In the genomic region with DNA sequence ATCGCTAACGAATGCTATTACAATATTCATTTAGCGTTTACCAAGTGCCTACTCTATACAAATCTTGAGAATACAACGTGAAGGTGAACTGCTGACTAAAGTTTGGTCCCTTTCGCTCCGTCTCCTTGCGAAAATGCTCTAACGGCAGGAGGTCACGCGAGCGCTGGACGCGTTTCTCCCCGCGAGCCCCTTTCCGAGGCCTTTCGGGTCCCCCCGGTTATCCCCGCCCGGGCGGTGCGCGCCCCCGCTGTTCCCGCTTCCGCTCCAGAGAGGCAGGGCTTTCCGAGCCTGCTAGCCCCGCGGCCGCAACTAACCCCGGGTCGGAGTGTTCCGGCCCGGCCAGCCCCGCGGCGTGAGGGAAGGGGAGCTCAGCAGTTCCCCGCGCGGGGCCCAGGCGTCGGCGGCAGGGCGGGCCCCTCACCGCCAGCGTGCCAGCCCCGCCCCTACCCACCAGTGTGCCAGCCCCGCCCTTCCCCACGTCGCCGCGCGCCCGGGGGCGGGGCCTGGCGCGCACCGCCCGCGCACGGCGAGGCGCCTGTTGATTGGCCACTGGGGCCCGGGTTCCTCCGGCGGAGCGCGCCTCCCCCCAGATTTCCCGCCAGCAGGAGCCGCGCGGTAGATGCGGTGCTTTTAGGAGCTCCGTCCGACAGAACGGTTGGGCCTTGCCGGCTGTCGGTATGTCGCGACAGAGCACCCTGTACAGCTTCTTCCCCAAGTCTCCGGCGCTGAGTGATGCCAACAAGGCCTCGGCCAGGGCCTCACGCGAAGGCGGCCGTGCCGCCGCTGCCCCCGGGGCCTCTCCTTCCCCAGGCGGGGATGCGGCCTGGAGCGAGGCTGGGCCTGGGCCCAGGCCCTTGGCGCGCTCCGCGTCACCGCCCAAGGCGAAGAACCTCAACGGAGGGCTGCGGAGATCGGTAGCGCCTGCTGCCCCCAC, we compare ENCODE assay signal across 8 cellular contexts. TPM values are rescaled to one million over a fixed set of nuclear protein-coding genes. Genes with fewer than 3 reads are reported as not detected.
A peak's percentile ranks its signal among the peaks of the same experiment; 100 is the strongest.
DNase-seq lines count a peak whose midpoint lies in the region; ATAC-seq, FAIRE-seq and TF ChIP-seq lines count a peak whose summit lies in the region.

A gene with protein sequence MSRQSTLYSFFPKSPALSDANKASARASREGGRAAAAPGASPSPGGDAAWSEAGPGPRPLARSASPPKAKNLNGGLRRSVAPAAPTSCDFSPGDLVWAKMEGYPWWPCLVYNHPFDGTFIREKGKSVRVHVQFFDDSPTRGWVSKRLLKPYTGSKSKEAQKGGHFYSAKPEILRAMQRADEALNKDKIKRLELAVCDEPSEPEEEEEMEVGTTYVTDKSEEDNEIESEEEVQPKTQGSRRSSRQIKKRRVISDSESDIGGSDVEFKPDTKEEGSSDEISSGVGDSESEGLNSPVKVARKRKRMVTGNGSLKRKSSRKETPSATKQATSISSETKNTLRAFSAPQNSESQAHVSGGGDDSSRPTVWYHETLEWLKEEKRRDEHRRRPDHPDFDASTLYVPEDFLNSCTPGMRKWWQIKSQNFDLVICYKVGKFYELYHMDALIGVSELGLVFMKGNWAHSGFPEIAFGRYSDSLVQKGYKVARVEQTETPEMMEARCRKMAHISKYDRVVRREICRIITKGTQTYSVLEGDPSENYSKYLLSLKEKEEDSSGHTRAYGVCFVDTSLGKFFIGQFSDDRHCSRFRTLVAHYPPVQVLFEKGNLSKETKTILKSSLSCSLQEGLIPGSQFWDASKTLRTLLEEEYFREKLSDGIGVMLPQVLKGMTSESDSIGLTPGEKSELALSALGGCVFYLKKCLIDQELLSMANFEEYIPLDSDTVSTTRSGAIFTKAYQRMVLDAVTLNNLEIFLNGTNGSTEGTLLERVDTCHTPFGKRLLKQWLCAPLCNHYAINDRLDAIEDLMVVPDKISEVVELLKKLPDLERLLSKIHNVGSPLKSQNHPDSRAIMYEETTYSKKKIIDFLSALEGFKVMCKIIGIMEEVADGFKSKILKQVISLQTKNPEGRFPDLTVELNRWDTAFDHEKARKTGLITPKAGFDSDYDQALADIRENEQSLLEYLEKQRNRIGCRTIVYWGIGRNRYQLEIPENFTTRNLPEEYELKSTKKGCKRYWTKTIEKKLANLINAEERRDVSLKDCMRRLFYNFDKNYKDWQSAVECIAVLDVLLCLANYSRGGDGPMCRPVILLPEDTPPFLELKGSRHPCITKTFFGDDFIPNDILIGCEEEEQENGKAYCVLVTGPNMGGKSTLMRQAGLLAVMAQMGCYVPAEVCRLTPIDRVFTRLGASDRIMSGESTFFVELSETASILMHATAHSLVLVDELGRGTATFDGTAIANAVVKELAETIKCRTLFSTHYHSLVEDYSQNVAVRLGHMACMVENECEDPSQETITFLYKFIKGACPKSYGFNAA (N-terminal part only) (plus strand): TSS at position 589 of the 934 bp plus-strand sequence. CDS start 89 bp downstream, at position 678.

- peak within 1 kb of the TSS; percentile 70 to 97 (median 88) for H3K4me3 ChIP-seq in upper lobe of left lung

- peaks cover 11 to 34% (median 19%) of the 10 kb centered on the region in 4 donors for H3K4me1 ChIP-seq in upper lobe of left lung

- intact Hi-C loops in cardiac septum (cut with DNase I) (loop anchor here (2.0 to 5.0 kb wide), 2 partner anchors 124 to 324 kb away; a partner anchor contains a TSS), posterior vena cava (cut with DNase I) (loop anchor here in 1 of 2 donors (5.0 kb wide), 1 partner anchor 539 kb away; no protein-coding TSS in a partner anchor)

- peak; percentile 91 for ATAC-seq in HG02798 (IDR thresholded peaks at IDR 0.05; ENCODE audit: poor library complexity, unreplicated experiment)
- peak; percentile 97 to 98 for ATAC-seq in upper lobe of left lung (ENCODE audit: low FRiP score in 2 of 2)

- peaks cover 0 to 3% (median 0%) of the 10 kb centered on the region in 4 donors for H3K36me3 ChIP-seq in upper lobe of left lung

- peak; percentile 84 for TF ChIP-seq POLR2A in GM12892 (IDR thresholded peaks at IDR 0.05; ENCODE audit: low read depth, low read length)
- TF ChIP-seq POLR2A in upper lobe of left lung (IDR thresholded peaks at IDR 0.05), result peak in 3 of 4 donors; percentile 72 to 85 (median 85)

- TF ChIP-seq CTCF in upper lobe of left lung (IDR thresholded peaks at IDR 0.05), result peak in 3 of 6 experiments; percentile 9 to 27 (median 26)

- FAIRE-seq in GM12892 (lab: Jason Lieb, UNC), result peak; percentile 88

- no peak for TF ChIP-seq EP300 in upper lobe of left lung (IDR thresholded peaks at IDR 0.05)

- H3K27ac ChIP-seq in adipose tissue (ENCODE audit: low read depth, low read length), result peak within 1 kb of the TSS; percentile 21
- H3K27ac ChIP-seq in upper lobe of left lung, result peak within 1 kb of the TSS; percentile 89 to 94 (median 92)

- no peaks in the 10 kb centered on the region for H3K9me3 ChIP-seq in upper lobe of left lung

- WGBS in adipose tissue, 3 donors, result 0 to 1% (median 1%) methylated on average over 86 to 103 of the region's 103 CpGs
- 1% methylated on average over 29 to 59 of the region's 103 CpGs for WGBS in upper lobe of left lung, 2 donors

- DNase-seq in GM12892 (ENCODE audit: insufficient read length) (peak; percentile 93), NCI-H1417 treated with DMSO at 0.1 percent for 48 hours (lab: John Stamatoyannopoulos, UW) (peak; percentile 76), T follicular helper cell (ENCODE audit: low read depth) (peak; percentile 83), cardiac septum (ENCODE audit: low spot score) (peak; percentile 95), posterior vena cava (ENCODE audit: low spot score) (peak; percentile 96), upper lobe of left lung (peak; percentile 92 to 98)

- H3K27me3 ChIP-seq in upper lobe of left lung, result no peaks in the 10 kb centered on the region

RNA-seq across cellular contexts. Expression of the gene that starts here (rescaled TPM):
- polyA plus RNA-seq in GM12892 (2012; ENCODE audit: missing spikeins), result 47.3 TPM
- 10 to 100 TPM in 2 of 3 donors, 1 to 10 TPM in 1; 7.6 to 11.9 (median 10.0) TPM for polyA plus RNA-seq in adipose tissue
- total RNA-seq in cardiac septum (22.0 TPM), posterior vena cava (10 to 100 TPM; 30.8 to 36.3 TPM), upper lobe of left lung (10 to 100 TPM; 21.6 to 35.5 (median 30.3) TPM)

Comparison
In these comparisons a context has a peak if more than half of its experiments do, and no peak if none do; other contexts are left out.
1. Peak in every context shown above with its lines: DNase-seq, ATAC-seq, H3K4me3 ChIP-seq and H3K27ac ChIP-seq.